ENCODE assay signal across 8 cellular contexts in the genomic region with DNA sequence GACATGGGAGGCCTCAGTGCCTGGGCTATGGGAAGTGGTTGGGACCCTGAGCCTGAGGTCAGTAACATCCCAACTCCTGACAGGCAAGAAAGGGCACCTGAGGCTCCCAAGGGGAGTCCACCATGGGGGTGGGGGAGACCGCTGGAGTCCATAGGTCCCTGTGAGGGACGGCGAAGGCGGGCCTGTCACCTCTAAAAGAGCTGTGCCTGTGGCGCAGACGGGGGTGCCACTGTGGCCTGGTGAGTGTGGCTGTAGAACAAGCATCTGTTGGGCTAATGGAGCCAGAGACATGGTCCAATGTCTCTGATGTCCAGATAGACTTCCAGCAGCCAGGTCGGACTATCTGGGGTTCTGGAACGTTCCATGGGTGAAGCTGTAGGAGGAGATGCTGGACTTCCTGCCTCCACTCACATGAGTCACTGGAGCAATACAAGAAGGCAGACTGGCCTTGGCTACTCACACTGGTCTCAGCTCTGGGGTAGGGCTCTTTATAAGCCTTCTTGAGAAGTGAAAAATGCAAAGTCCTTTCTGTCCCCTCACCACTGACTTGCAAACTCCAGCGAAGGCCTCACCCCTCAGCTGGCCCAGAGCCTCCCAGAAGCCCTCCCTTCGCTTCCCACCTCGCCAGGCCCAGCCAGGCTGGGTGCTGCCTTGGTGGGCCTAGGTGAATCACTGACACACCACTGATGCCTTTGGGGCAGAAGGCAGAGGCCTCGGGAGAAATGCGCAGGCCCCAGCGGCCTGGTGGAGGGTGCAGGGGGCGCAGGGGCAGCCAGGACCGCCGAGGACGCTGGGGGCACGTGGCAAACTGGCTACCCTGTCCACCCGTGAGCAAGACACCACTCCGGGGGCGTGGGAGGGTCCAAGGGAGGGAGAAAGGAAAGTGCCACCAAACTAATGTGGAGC. TPM values are rescaled to one million over a fixed set of nuclear protein-coding genes. Genes with fewer than 3 reads are reported as not detected.
DNase-seq lines count a peak whose midpoint lies in the region; ATAC-seq and TF ChIP-seq lines count a peak whose summit lies in the region.

No MANE protein-coding gene starts in this region.

- H3K27me3 ChIP-seq in BE2C (no peaks in the 10 kb centered on the region), HAP-1 (ENCODE audit: low read depth) (no peaks in the 10 kb centered on the region), skeletal muscle tissue (ENCODE audit: control insufficient read depth in 3 of 3, insufficient read depth in 3 of 3, low read length in 3 of 3) (no peaks in the 10 kb centered on the region)

- H3K36me3 Mint-ChIP-seq in activated T-helper 17 cell treated with anti-CD3 and anti-CD28 coated beads, Interleukin-2, amount 50 U/mL, for 72 hours (ENCODE audit: low read depth) = peaks cover 39% of the 10 kb centered on the region

- peak overlapping the region in 1 of 3 donors; percentile 41 for H3K9ac ChIP-seq in skeletal muscle tissue (ENCODE audit: low read depth in 1 of 3, low read length in 3 of 3)

- H3K36me3 ChIP-seq in BE2C = 0 out of 2 replicates have a peak, but pooled peaks cover 3% of the 10 kb centered on the region
- H3K36me3 ChIP-seq in HAP-1 (replicated peaks) = no peaks in the 10 kb centered on the region
- H3K36me3 ChIP-seq in skeletal muscle tissue (ENCODE audit: control insufficient read depth in 3 of 3, insufficient read depth in 3 of 3, low read length in 3 of 3) = no peaks in the 10 kb centered on the region

- H3K27me3 Mint-ChIP-seq in activated T-helper 17 cell treated with anti-CD3 and anti-CD28 coated beads, Interleukin-2, amount 50 U/mL, for 72 hours = no peaks in the 10 kb centered on the region

- no peak overlapping the region for H3K4me3 ChIP-seq in BE2C (ENCODE audit: low read depth, low read length)
- H3K4me3 ChIP-seq in HAP-1 = peak overlapping the region; percentile 10; the same call in 1 of the 2 replicates
- H3K4me3 ChIP-seq in skeletal muscle tissue (ENCODE audit: low read length in 3 of 3) = no peak overlapping the region

- in situ Hi-C loops in HAP-1 (cut with MboI; ENCODE audit: low sequenced_read_pairs) = loop anchor here (10.0 kb wide), 1 partner anchor 139 kb away; no protein-coding TSS in a partner anchor

- H3K9me3 ChIP-seq in BE2C (no peaks in the 10 kb centered on the region), HAP-1 (no peaks in the 10 kb centered on the region), skeletal muscle tissue (ENCODE audit: control insufficient read depth in 3 of 3, low read length in 3 of 3) (no peaks in the 10 kb centered on the region)

- TF ChIP-seq CTCF in BE2C (IDR thresholded peaks at IDR 0.05; ENCODE audit: low read depth, low read length) = no peak

- intact Hi-C loops in left ventricle myocardium superior (cut with micrococcal nuclease) = no loop called here

- peaks cover 31% of the 10 kb centered on the region for H3K4me1 Mint-ChIP-seq in activated T-helper 17 cell treated with anti-CD3 and anti-CD28 coated beads, Interleukin-2, amount 50 U/mL, for 72 hours

- peak overlapping the region; percentile 86 for H3K27ac Mint-ChIP-seq in activated T-helper 17 cell treated with anti-CD3 and anti-CD28 coated beads, Interleukin-2, amount 50 U/mL, for 72 hours

- peak overlapping the region; percentile 62 for H3K27ac ChIP-seq in skeletal muscle tissue (ENCODE audit: low read depth, low read length)

- no peaks in the 10 kb centered on the region for H3K9me3 Mint-ChIP-seq in activated T-helper 17 cell treated with anti-CD3 and anti-CD28 coated beads, Interleukin-2, amount 50 U/mL, for 72 hours

- H3K4me3 Mint-ChIP-seq in activated T-helper 17 cell treated with anti-CD3 and anti-CD28 coated beads, Interleukin-2, amount 50 U/mL, for 72 hours = peak overlapping the region; percentile 75

- ATAC-seq in activated T-helper 17 cell treated with anti-CD3 and anti-CD28 coated beads, Interleukin-2, amount 50 U/mL, for 72 hours (replicated peaks) = peak; percentile 10
- peak; percentile 23 for ATAC-seq in left ventricle myocardium superior
- no peak for ATAC-seq in GM19324 (IDR thresholded peaks at IDR 0.05; ENCODE audit: low FRiP score, unreplicated experiment)

- H3K4me1 ChIP-seq in BE2C (peaks cover 15% of the 10 kb centered on the region), HAP-1 (peaks cover 19% of the 10 kb centered on the region), skeletal muscle tissue (ENCODE audit: control insufficient read depth in 3 of 3, insufficient read depth in 3 of 3, low read length in 3 of 3) (peaks cover 0 to 11% (median 8%) of the 10 kb centered on the region in 3 donors)

- DNase-seq in BE2C (peak; percentile 20), HAP-1 (ENCODE audit: low spot score in 2 of 2) (no peak), left ventricle myocardium superior (no peak), HUDEP-2 (lab: John Stamatoyannopoulos, UW; ENCODE audit: unreplicated experiment in 76 of 76) (no peak), NCI-H510A (lab: John Stamatoyannopoulos, UW) (no peak)

RNA-seq across cellular contexts. Expression of a gene that starts 1.1 kb away (rescaled TPM):
- 19.8 TPM for polyA plus RNA-seq in BE2C (2012; ENCODE audit: insufficient read depth, insufficient read length, low read depth)
- 100 to 1,000 TPM in 1 of 2 donors, 10 to 100 TPM in 1; 61.7 to 133 TPM for total RNA-seq in activated T-helper 17 cell treated with anti-CD3 and anti-CD28 coated beads, Interleukin-2, amount 50 U/mL, for 72 hours
- total RNA-seq in left ventricle myocardium superior (11.6 TPM), skeletal muscle tissue (5.7 TPM)
